ENCODE assay signal across 10 cellular contexts in the genomic region with DNA sequence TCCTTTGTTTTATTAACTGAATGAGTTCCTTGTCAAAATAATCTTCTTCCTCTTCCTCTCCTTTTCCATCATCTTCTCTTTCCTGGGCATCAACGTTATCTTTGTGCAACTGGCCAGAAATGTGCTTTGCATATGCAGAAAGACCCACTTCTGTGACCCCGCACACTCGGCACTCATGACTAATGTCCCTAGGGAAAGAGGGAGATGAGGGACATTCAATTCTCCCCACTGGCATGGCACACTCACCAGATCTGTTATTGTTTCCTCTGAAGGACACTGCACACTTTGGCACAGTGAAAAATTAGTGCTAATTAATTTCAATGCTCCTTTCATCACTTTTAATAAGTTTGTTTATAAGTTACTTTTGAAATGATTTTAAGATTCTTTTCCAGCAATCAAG. TPM values are rescaled to one million over a fixed set of nuclear protein-coding genes. Genes with fewer than 3 reads are reported as not detected.
DNase-seq lines count a peak whose midpoint lies in the region; ATAC-seq and TF ChIP-seq lines count a peak whose summit lies in the region.
"Had no signal": no experiment of that assay in that cellular context is flagged by ENCODE, and none has a peak within 500 bp of the region (broad histone marks: within the 10 kb centered on the region; RNA-seq: fewer than 3 reads in every experiment).

No MANE protein-coding gene starts in this region.

- H3K4me3 Mint-ChIP-seq in activated CD4-positive, alpha-beta T cell treated with anti-CD3 and anti-CD28 coated beads for 36 hours, result no peak overlapping the region
- no peak overlapping the region for H3K4me3 Mint-ChIP-seq in T-helper 17 cell

- H3K4me1 ChIP-seq in heart left ventricle, result peaks cover 0 to 60% (median 30%) of the 10 kb centered on the region in 12 donors
- H3K4me1 ChIP-seq in sigmoid colon, result peaks cover 2 to 46% (median 34%) of the 10 kb centered on the region in 4 donors

- WGBS in heart left ventricle, 4 donors, result 4 to 18% (median 10%) methylated on average over 3 of the region's 3 CpGs
- WGBS in sigmoid colon, 2 donors, result 46 to 77% methylated on average over 3 of the region's 3 CpGs

- CTCF ChIA-PET in activated CD4-positive, alpha-beta T cell treated with anti-CD3 and anti-CD28 coated beads for 36 hours (lab: Charles Lee), result interaction anchor here (1.1 kb wide), 1 partner anchor 9 kb away, joined by 3 read pairs; no protein-coding TSS in a partner anchor

- POLR2A ChIA-PET in activated CD4-positive, alpha-beta T cell treated with anti-CD3 and anti-CD28 coated beads for 36 hours (lab: Charles Lee), result interaction anchor here (0.5 to 0.6 kb wide), 2 partner anchors 102 to 404 kb away, joined by 4 to 5 read pairs; no protein-coding TSS in a partner anchor

- TF ChIP-seq EP300 in sigmoid colon (IDR thresholded peaks at IDR 0.05), result no peak

- H3K27ac Mint-ChIP-seq in activated CD4-positive, alpha-beta T cell treated with anti-CD3 and anti-CD28 coated beads for 36 hours, result no peak overlapping the region
- H3K27ac Mint-ChIP-seq in T-helper 17 cell, result no peak overlapping the region

- H3K9me3 ChIP-seq in heart left ventricle, result no peaks in the 10 kb centered on the region
- H3K9me3 ChIP-seq in sigmoid colon, result no peaks in the 10 kb centered on the region
- H3K9me3 ChIP-seq in T-helper 17 cell (ENCODE audit: control insufficient read depth, low read length, poor library complexity, severe bottlenecking), result no peaks in the 10 kb centered on the region

- intact Hi-C loops in heart left ventricle (cut with DNase I), result loop anchor here in 1 of 10 donors (2.0 kb wide), 1 partner anchor 14 kb away; no protein-coding TSS in a partner anchor
- intact Hi-C loops in sigmoid colon (cut with DNase I), result no loop called here
- intact Hi-C loops in activated CD4-positive, alpha-beta T cell treated with anti-CD3 and anti-CD28 coated beads for 36 hours (cut with DNase I, micrococcal nuclease), result no loop called here

- H3K4me3 ChIP-seq in heart left ventricle, result peak overlapping the region; percentile 6 to 62 (median 52)
- peak overlapping the region in 3 of 4 donors; percentile 27 to 37 (median 33) for H3K4me3 ChIP-seq in sigmoid colon

- H3K27me3 ChIP-seq in heart left ventricle, result no peaks in the 10 kb centered on the region
- H3K27me3 ChIP-seq in sigmoid colon, result no peaks in the 10 kb centered on the region

- peaks cover 9% of the 10 kb centered on the region for H3K36me3 Mint-ChIP-seq in activated CD4-positive, alpha-beta T cell treated with anti-CD3 and anti-CD28 coated beads for 36 hours (ENCODE audit: low read depth)
- H3K36me3 Mint-ChIP-seq in T-helper 17 cell (ENCODE audit: low read depth), result no peaks in the 10 kb centered on the region

- TF ChIP-seq CTCF in heart left ventricle (IDR thresholded peaks at IDR 0.05) (no peak), sigmoid colon (IDR thresholded peaks at IDR 0.05) (no peak)

- DNase-seq in Daoy (ENCODE audit: low read depth), result peak; percentile 9
- DNase-seq in amniotic stem cell (lab: John Stamatoyannopoulos, UW), result peak; percentile 21
- DNase-seq in heart left ventricle, result no peak
- no peak for DNase-seq in sigmoid colon
- no peak for DNase-seq in activated CD4-positive, alpha-beta T cell treated with anti-CD3 and anti-CD28 coated beads for 36 hours
- no peak for DNase-seq in NCI-H1417 (lab: John Stamatoyannopoulos, UW)
- no peak for DNase-seq in T-helper 17 cell
- no peak for DNase-seq in SW480 (ENCODE audit: low spot score)
- DNase-seq: COR-L47 had no signal

- peaks cover 8% of the 10 kb centered on the region for H3K4me1 Mint-ChIP-seq in activated CD4-positive, alpha-beta T cell treated with anti-CD3 and anti-CD28 coated beads for 36 hours
- H3K4me1 Mint-ChIP-seq in T-helper 17 cell, result peaks cover 14% of the 10 kb centered on the region

- no peaks in the 10 kb centered on the region for H3K9me3 Mint-ChIP-seq in activated CD4-positive, alpha-beta T cell treated with anti-CD3 and anti-CD28 coated beads for 36 hours (ENCODE audit: low read depth)

- peak in 3 of 4 donors; percentile 46 to 60 (median 53) for ATAC-seq in heart left ventricle
- no peak for ATAC-seq in activated CD4-positive, alpha-beta T cell treated with anti-CD3 and anti-CD28 coated beads for 36 hours
- no peak for ATAC-seq in T-helper 17 cell
- ATAC-seq: Panc1 had no signal

- no peaks in the 10 kb centered on the region for H3K27me3 Mint-ChIP-seq in activated CD4-positive, alpha-beta T cell treated with anti-CD3 and anti-CD28 coated beads for 36 hours
- H3K27me3 Mint-ChIP-seq in T-helper 17 cell, result no peaks in the 10 kb centered on the region

- H3K27ac ChIP-seq in heart left ventricle (peak overlapping the region; percentile 73 to 92 (median 82)), sigmoid colon (peak overlapping the region; percentile 80 to 90 (median 89))

- TF ChIP-seq POLR2A in heart left ventricle (IDR thresholded peaks at IDR 0.05) (no peak), sigmoid colon (IDR thresholded peaks at IDR 0.05) (no peak)

- peaks cover 0 to 32% (median 23%) of the 10 kb centered on the region in 9 donors for H3K36me3 ChIP-seq in heart left ventricle
- peaks cover 0 to 5% (median 0%) of the 10 kb centered on the region in 4 donors for H3K36me3 ChIP-seq in sigmoid colon

RNA-seq across cellular contexts. Expression of a gene that starts 34.0 kb away (rescaled TPM):
- total RNA-seq in Daoy (2014; rRNA removed; shearing (Covaris generic)), result 26.5 and 29.4 TPM in 2 replicates
- 100 to 1,000 TPM; 335 to 999 (median 717) TPM for total RNA-seq in heart left ventricle
- polyA plus RNA-seq in heart left ventricle, result 100 to 1,000 TPM; 135 to 196 TPM
- total RNA-seq in sigmoid colon, result 100 to 1,000 TPM in 1 of 4 donors, 10 to 100 TPM in 3; 69.4 to 107 (median 82.3) TPM
- 10 to 100 TPM; 10.9 to 18.1 (median 13.2) TPM for polyA plus RNA-seq in sigmoid colon
- 10 to 100 TPM; 52.9 to 62.7 TPM for total RNA-seq in activated CD4-positive, alpha-beta T cell treated with anti-CD3 and anti-CD28 coated beads for 36 hours
- total RNA-seq in T-helper 17 cell, result 10 to 100 TPM; 29.7 to 39.8 TPM

RNA-seq across cellular contexts. Expression of a gene that starts 38.5 kb away (rescaled TPM):
- 59.8 and 63.4 TPM in 2 replicates for total RNA-seq in Daoy (2014; rRNA removed; shearing (Covaris generic))
- total RNA-seq in heart left ventricle (10 to 100 TPM; 29.9 to 74.8 (median 43.3) TPM), sigmoid colon (10 to 100 TPM; 43.8 to 67.4 (median 57.9) TPM), T-helper 17 cell (10 to 100 TPM; 52.6 to 80.7 TPM)
- polyA plus RNA-seq in heart left ventricle (10 to 100 TPM; 28.6 to 37.6 TPM), sigmoid colon (100 to 1,000 TPM in 1 of 3 donors, 10 to 100 TPM in 2; 50.2 to 107 (median 76.9) TPM)
- total RNA-seq in activated CD4-positive, alpha-beta T cell treated with anti-CD3 and anti-CD28 coated beads for 36 hours, result 10 to 100 TPM; 45.5 to 77.5 TPM

Comparison
In these comparisons a context has a peak if more than half of its experiments do, and no peak if none do; other contexts are left out.
1. DNase-seq: peak in Daoy (single experiment) and amniotic stem cell (single experiment); none in heart left ventricle (0 of 5), sigmoid colon (single experiment), activated CD4-positive, alpha-beta T cell treated with anti-CD3 and anti-CD28 coated beads for 36 hours (single experiment), NCI-H1417 (0 of 3), T-helper 17 cell (0 of 3) and SW480 (single experiment).
2. ATAC-seq: peak in heart left ventricle (3 of 4); none in activated CD4-positive, alpha-beta T cell treated with anti-CD3 and anti-CD28 coated beads for 36 hours (single experiment) and T-helper 17 cell (single experiment).